16 cellular contexts compared by ENCODE assay signal in genomic region chr19:934197-934840, GRCh38. TPM values are rescaled to one million over a fixed set of nuclear protein-coding genes. Genes with fewer than 3 reads are reported as not detected.
A peak's percentile ranks its signal among the peaks of the same experiment; 100 is the strongest.
DNase-seq lines count a peak whose midpoint lies in the region; ATAC-seq and TF ChIP-seq lines count a peak whose summit lies in the region.
"Had no signal": no experiment of that assay in that cellular context is flagged by ENCODE, and none has a peak within 500 bp of the region (broad histone marks: within the 10 kb centered on the region; RNA-seq: fewer than 3 reads in every experiment).

No MANE protein-coding gene starts in this region.

- peaks cover 27% of the 10 kb centered on the region for H3K4me1 Mint-ChIP-seq in activated CD8-positive, alpha-beta memory T cell treated with anti-CD3 and anti-CD28 coated beads, Interleukin-2, amount 10 ng/mL, durations not matched to agents 7 days and 5 days

- H3K9ac ChIP-seq in BLaER1 treated with 17β-estradiol and CSF1 and Interleukin-3, amounts not matched to agents 10 nM and 100 nM: peak overlapping the region in 10 of 11 experiments; percentile 25 to 68 (median 48); a peak in 17 of 22 replicates
- H3K9ac ChIP-seq in skeletal muscle tissue (ENCODE audit: low read depth in 1 of 3, low read length in 3 of 3): peak overlapping the region in 1 of 3 donors; percentile 50

- POLR2A ChIA-PET in RWPE1 (lab: Yijun Ruan, JAX; ENCODE audit: low non-redundant PET): no interaction called here

- peak overlapping the region in 2 of 10 experiments; percentile 45 to 53; a peak in 3 of 20 replicates for H3K4me3 ChIP-seq in BLaER1 treated with 17β-estradiol and CSF1 and Interleukin-3, amounts not matched to agents 10 nM and 100 nM
- peak overlapping the region in 1 of 3 donors; percentile 13 for H3K4me3 ChIP-seq in skeletal muscle tissue (ENCODE audit: low read length in 3 of 3)

- peak overlapping the region in 9 of 11 experiments; percentile 7 to 68 (median 46); a peak in 9 of 22 replicates for H3K27ac ChIP-seq in BLaER1 treated with 17β-estradiol and CSF1 and Interleukin-3, amounts not matched to agents 10 nM and 100 nM
- H3K27ac ChIP-seq in RWPE1: peak overlapping the region; percentile 79
- H3K27ac ChIP-seq in layer of hippocampus (ENCODE audit: low read depth, low read length): peak overlapping the region; percentile 38
- H3K27ac ChIP-seq in skeletal muscle tissue (ENCODE audit: low read depth, low read length): peak overlapping the region; percentile 54

- peaks cover 5% of the 10 kb centered on the region for H3K9me3 Mint-ChIP-seq in activated CD8-positive, alpha-beta memory T cell treated with anti-CD3 and anti-CD28 coated beads, Interleukin-2, amount 10 ng/mL, durations not matched to agents 7 days and 5 days (ENCODE audit: low read depth)

- peaks cover 50 to 96% (median 68%) of the 10 kb centered on the region in 10 experiments for H3K4me1 ChIP-seq in BLaER1 treated with 17β-estradiol and CSF1 and Interleukin-3, amounts not matched to agents 10 nM and 100 nM
- H3K4me1 ChIP-seq in skeletal muscle tissue (ENCODE audit: control insufficient read depth in 3 of 3, insufficient read depth in 3 of 3, low read length in 3 of 3): peaks cover 25 to 32% (median 28%) of the 10 kb centered on the region in 3 donors

- no peak for TF ChIP-seq CTCF in RWPE1 (conservative IDR thresholded peaks at IDR 0.05; ENCODE audit: low read depth)

- DNase-seq in RWPE1 (ENCODE audit: low spot score) (no peak), NCI-H748 treated with DMSO at 0.1 percent for 48 hours (lab: John Stamatoyannopoulos, UW) (no peak), NAMALWA (ENCODE audit: low spot score) (no peak)
- DNase-seq in activated CD8-positive, alpha-beta memory T cell treated with anti-CD3 and anti-CD28 coated beads, Interleukin-2, amount 10 ng/mL, durations not matched to agents 7 days and 5 days: no peak
- DNase-seq: activated CD4-positive, alpha-beta T cell treated with anti-CD3 and anti-CD28 coated beads for 48 hours; activated effector memory CD4-positive, alpha-beta T cell treated with Interleukin-2 at 50 U/mL for 16 hours; CD4-positive, CD25-positive, alpha-beta regulatory T cell; cerebellar nuclear complex; NCI-H1436 treated with DMSO at 0.1 percent for 48 hours; T-helper 1 cell had no signal

- CTCF ChIA-PET in RWPE1 (lab: Yijun Ruan, JAX): interaction anchor here (1.3 to 1.4 kb wide), 3 partner anchors 48 to 164 kb away, joined by 5 read pairs; no protein-coding TSS in a partner anchor
- CTCF ChIA-PET in activated CD8-positive, alpha-beta memory T cell treated with anti-CD3 and anti-CD28 coated beads, Interleukin-2, amount 10 ng/mL, durations not matched to agents 7 days and 5 days (lab: Charles Lee): interaction anchor here (2.0 to 2.4 kb wide), 2 partner anchors 12 to 50 kb away, joined by 6 to 12 read pairs; partner anchors contain the start of gene WDR18

- H3K27ac Mint-ChIP-seq in activated CD8-positive, alpha-beta memory T cell treated with anti-CD3 and anti-CD28 coated beads, Interleukin-2, amount 10 ng/mL, durations not matched to agents 7 days and 5 days: no peak overlapping the region
- H3K27ac Mint-ChIP-seq: CD4-positive, CD25-positive, alpha-beta regulatory T cell had no signal

- no peaks in the 10 kb centered on the region for H3K27me3 ChIP-seq in BLaER1 treated with 17β-estradiol and CSF1 and Interleukin-3, amounts not matched to agents 10 nM and 100 nM
- H3K27me3 ChIP-seq in layer of hippocampus (ENCODE audit: control insufficient read depth, insufficient read depth, low read length) (no peaks in the 10 kb centered on the region), skeletal muscle tissue (ENCODE audit: control insufficient read depth in 3 of 3, insufficient read depth in 3 of 3, low read length in 3 of 3) (peaks cover 0 to 11% (median 11%) of the 10 kb centered on the region in 3 donors)

- peaks cover 40 to 98% (median 65%) of the 10 kb centered on the region in 11 experiments for H3K36me3 ChIP-seq in BLaER1 treated with 17β-estradiol and CSF1 and Interleukin-3, amounts not matched to agents 10 nM and 100 nM
- H3K36me3 ChIP-seq in skeletal muscle tissue (ENCODE audit: control insufficient read depth in 3 of 3, insufficient read depth in 3 of 3, low read length in 3 of 3): peaks cover 0 to 1% (median 0%) of the 10 kb centered on the region in 3 donors

- peaks cover 13% of the 10 kb centered on the region for H3K36me3 Mint-ChIP-seq in activated CD8-positive, alpha-beta memory T cell treated with anti-CD3 and anti-CD28 coated beads, Interleukin-2, amount 10 ng/mL, durations not matched to agents 7 days and 5 days

- peaks cover 80 to 99% (median 91%) of the 10 kb centered on the region in 11 experiments for H4K20me1 ChIP-seq in BLaER1 treated with 17β-estradiol and CSF1 and Interleukin-3, amounts not matched to agents 10 nM and 100 nM

- no peak for ATAC-seq in GM18520 (IDR thresholded peaks at IDR 0.05; ENCODE audit: unreplicated experiment)
- no peak for ATAC-seq in activated CD8-positive, alpha-beta memory T cell treated with anti-CD3 and anti-CD28 coated beads, Interleukin-2, amount 10 ng/mL, durations not matched to agents 7 days and 5 days

- no peak overlapping the region for H3K4me3 Mint-ChIP-seq in activated CD8-positive, alpha-beta memory T cell treated with anti-CD3 and anti-CD28 coated beads, Interleukin-2, amount 10 ng/mL, durations not matched to agents 7 days and 5 days
- H3K4me3 Mint-ChIP-seq: CD4-positive, CD25-positive, alpha-beta regulatory T cell had no signal

- peaks cover 0 to 10% (median 6%) of the 10 kb centered on the region in 11 experiments; a peak in 12 of 22 replicates for H3K9me3 ChIP-seq in BLaER1 treated with 17β-estradiol and CSF1 and Interleukin-3, amounts not matched to agents 10 nM and 100 nM (replicated peaks in 1 of 11)
- H3K9me3 ChIP-seq in skeletal muscle tissue (ENCODE audit: control insufficient read depth in 3 of 3, low read length in 3 of 3): no peaks in the 10 kb centered on the region

- H3K4me2 ChIP-seq in BLaER1 treated with 17β-estradiol and CSF1 and Interleukin-3, amounts not matched to agents 10 nM and 100 nM: peak overlapping the region; percentile 80 to 99 (median 94)

- no peaks in the 10 kb centered on the region for H3K27me3 Mint-ChIP-seq in activated CD8-positive, alpha-beta memory T cell treated with anti-CD3 and anti-CD28 coated beads, Interleukin-2, amount 10 ng/mL, durations not matched to agents 7 days and 5 days
- H3K27me3 Mint-ChIP-seq: CD4-positive, CD25-positive, alpha-beta regulatory T cell had no signal

RNA-seq across cellular contexts. Expression of gene ARID3A, which starts 8.5 kb away (rescaled TPM):
- total RNA-seq in skeletal muscle tissue: 2.6 TPM
- total RNA-seq in activated CD8-positive, alpha-beta memory T cell treated with anti-CD3 and anti-CD28 coated beads, Interleukin-2, amount 10 ng/mL, durations not matched to agents 7 days and 5 days: 10 to 100 TPM; 30.6 to 35.9 TPM

RNA-seq across cellular contexts. Expression of gene KISS1R, which starts 17.2 kb away (rescaled TPM):
- not detected for total RNA-seq in skeletal muscle tissue
- 1 to 10 TPM in 1 of 2 experiments, under 1 TPM in 1; 0.66 to 1.1 TPM for total RNA-seq in activated CD8-positive, alpha-beta memory T cell treated with anti-CD3 and anti-CD28 coated beads, Interleukin-2, amount 10 ng/mL, durations not matched to agents 7 days and 5 days
- total RNA-seq: pulmonary artery endothelial cell had no signal

RNA-seq across cellular contexts. Expression of gene R3HDM4, which starts 21.3 kb away (rescaled TPM):
- total RNA-seq in skeletal muscle tissue: 30.8 TPM
- total RNA-seq in activated CD8-positive, alpha-beta memory T cell treated with anti-CD3 and anti-CD28 coated beads, Interleukin-2, amount 10 ng/mL, durations not matched to agents 7 days and 5 days: 10 to 100 TPM; 63.7 to 73.7 TPM

RNA-seq across cellular contexts. Expression of gene RNU6-9, which starts 41.0 kb away (rescaled TPM):
- not detected for total RNA-seq in skeletal muscle tissue
- total RNA-seq in activated CD8-positive, alpha-beta memory T cell treated with anti-CD3 and anti-CD28 coated beads, Interleukin-2, amount 10 ng/mL, durations not matched to agents 7 days and 5 days: not detected
- total RNA-seq: CD4-positive, CD25-positive, alpha-beta regulatory T cell; kidney epithelial cell; pulmonary artery endothelial cell had no signal

RNA-seq across cellular contexts. Expression of gene MED16, which starts 41.3 kb away (rescaled TPM):
- total RNA-seq in skeletal muscle tissue: 18.3 TPM
- total RNA-seq in activated CD8-positive, alpha-beta memory T cell treated with anti-CD3 and anti-CD28 coated beads, Interleukin-2, amount 10 ng/mL, durations not matched to agents 7 days and 5 days: 10 to 100 TPM; 47.7 to 70.6 TPM
